18 cellular contexts compared by ENCODE assay signal in the genomic region with DNA sequence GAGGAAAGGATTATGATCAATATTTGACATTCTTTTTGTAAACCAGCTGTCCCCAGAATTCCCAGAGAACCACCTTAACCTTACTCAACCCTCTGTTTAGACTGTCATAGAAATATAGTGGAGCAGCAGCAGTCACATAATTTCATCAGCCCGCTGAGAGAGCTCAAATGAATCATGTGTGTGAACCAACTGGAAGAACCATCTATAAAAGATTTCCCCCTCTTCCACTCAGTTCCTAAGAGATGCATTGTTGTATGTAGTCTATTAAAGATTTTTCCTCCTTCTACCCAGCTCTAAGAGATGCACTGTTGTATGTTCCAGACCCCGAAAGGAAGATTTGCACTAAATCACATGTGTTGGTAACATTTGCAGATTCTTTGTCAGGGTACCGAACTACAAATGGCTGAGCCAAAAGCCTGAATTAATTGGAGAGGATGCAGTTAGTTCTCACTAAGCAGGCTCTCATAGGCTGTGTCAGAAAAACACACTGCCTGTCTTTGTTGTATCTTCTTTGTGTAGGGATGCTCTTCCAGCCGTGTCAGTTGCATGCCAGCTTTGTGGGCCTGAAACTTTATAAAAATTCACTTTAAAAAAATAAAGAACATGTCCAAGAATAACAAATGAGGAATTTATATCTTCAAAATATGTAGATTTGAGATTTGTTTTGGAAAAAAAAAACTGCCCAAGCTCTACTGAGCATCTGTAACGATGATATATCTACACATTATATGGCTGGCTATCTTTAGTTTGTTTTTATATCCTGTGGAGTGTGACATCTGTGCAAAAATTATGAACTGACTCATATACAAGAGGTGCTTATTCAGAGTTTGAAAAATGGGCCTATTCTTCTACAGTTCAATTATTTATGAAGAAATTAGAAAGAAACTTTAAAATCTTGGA.
DNase-seq lines count a peak whose midpoint lies in the region; TF ChIP-seq lines count a peak whose summit lies in the region.
"Had no signal": no experiment of that assay in that cellular context is flagged by ENCODE, and none has a peak within 500 bp of the region (broad histone marks: within the 10 kb centered on the region; RNA-seq: fewer than 3 reads in every experiment).

No MANE protein-coding gene starts in this region.

- H2AK5ac ChIP-seq in mesenchymal stem cell (ENCODE audit: low read length, severe bottlenecking): peak overlapping the region; percentile 19

- no peak overlapping the region for H2BK120ac ChIP-seq in mesenchymal stem cell (ENCODE audit: low read depth, low read length)

- H3K27ac Mint-ChIP-seq in progenitor cell of endocrine pancreas: no peak overlapping the region
- H3K27ac Mint-ChIP-seq: immature natural killer cell; T-helper 1 cell treated with Interleukin-12 subunit alpha and Interleukin-12 subunit beta and Interleukin-4 antibody, amounts not matched to agents 30 μg/mL and 1 μg/mL, for 36 hours had no signal

- no peak overlapping the region for H3K18ac ChIP-seq in mesenchymal stem cell (ENCODE audit: low read depth in 1 of 2, low read length in 2 of 2)

- H2BK5ac ChIP-seq in mesenchymal stem cell (ENCODE audit: low read depth, low read length, poor library complexity, severe bottlenecking): peak overlapping the region; percentile 84

- H3K79me1 ChIP-seq in mesenchymal stem cell (replicated peaks; ENCODE audit: low read length, poor library complexity, severe bottlenecking): no peaks in the 10 kb centered on the region

- H2BK12ac ChIP-seq in mesenchymal stem cell (ENCODE audit: low read length in 2 of 2): peak overlapping the region in 1 of 2 experiments; percentile 63

- H3K4me2 ChIP-seq in mesenchymal stem cell (ENCODE audit: low read length, poor library complexity, severe bottlenecking): no peak overlapping the region

- WGBS in mesenchymal stem cell: 88% methylated on average over 3 of the region's 5 CpGs

- no peaks in the 10 kb centered on the region for H3K27me3 ChIP-seq in mesenchymal stem cell (ENCODE audit: control insufficient read depth in 1 of 2, insufficient read depth in 1 of 2, low read length in 2 of 2)
- H3K27me3 ChIP-seq: BE2C, gastrocnemius medialis, pancreas had no signal

- no peaks in the 10 kb centered on the region for H3K36me3 ChIP-seq in mesenchymal stem cell (ENCODE audit: control insufficient read depth in 1 of 2, insufficient read depth in 2 of 2, low read depth in 1 of 2, low read length in 2 of 2)
- H3K36me3 ChIP-seq: BE2C, gastrocnemius medialis, pancreas had no signal

- DNase-seq in EH (ENCODE audit: low read depth) (peak; percentile 61), NCI-H446 treated with DMSO at 0.1 percent for 48 hours (lab: John Stamatoyannopoulos, UW) (peak; percentile 64), cerebellum (ENCODE audit: low spot score) (peak; percentile 6), mesenchymal stem cell (no peak), SKM-1 treated with dmso at 0.1 percent for 144 hours (lab: John Stamatoyannopoulos, UW; ENCODE audit: unreplicated experiment) (no peak), progenitor cell of endocrine pancreas (ENCODE audit: low spot score, unreplicated experiment) (no peak), NCI-H187 (lab: John Stamatoyannopoulos, UW) (no peak)
- no peak for DNase-seq in activated effector memory CD4-positive, alpha-beta T cell treated with anti-CD3 and anti-CD28 coated beads, Interleukin-2, amount 50 U/mL, for 16 hours
- DNase-seq: activated CD4-positive, CD25-positive, alpha-beta regulatory T cell treated with anti-CD3 and anti-CD28 coated beads, Interleukin-2, amount 50 U/mL, for 72 hours; activated CD8-positive, alpha-beta memory T cell treated with anti-CD3 and anti-CD28 coated beads, Interleukin-2, amount 50 U/mL, for 4 hours; activated naive CD4-positive, alpha-beta T cell treated with Interleukin-2 at 50 U/mL for 16 hours; BE2C; gastrocnemius medialis; immature natural killer cell; NCI-H1048; pancreas had no signal

- H4K8ac ChIP-seq in mesenchymal stem cell (ENCODE audit: low read length): no peak overlapping the region

- H3K4ac ChIP-seq in mesenchymal stem cell (ENCODE audit: low read depth in 1 of 2, low read length in 2 of 2): no peak overlapping the region

- H3K36me3 Mint-ChIP-seq in progenitor cell of endocrine pancreas (ENCODE audit: insufficient read depth): no peaks in the 10 kb centered on the region
- H3K36me3 Mint-ChIP-seq: immature natural killer cell had no signal

- no peaks in the 10 kb centered on the region for H3K4me1 Mint-ChIP-seq in progenitor cell of endocrine pancreas (ENCODE audit: low read depth)
- H3K4me1 Mint-ChIP-seq: immature natural killer cell had no signal

- TF ChIP-seq CTCF in progenitor cell of endocrine pancreas (IDR thresholded peaks at IDR 0.05; ENCODE audit: unreplicated experiment): no peak

- H2BK15ac ChIP-seq in mesenchymal stem cell (ENCODE audit: low read depth, poor library complexity, severe bottlenecking): no peak overlapping the region

- H3K9me3 Mint-ChIP-seq in progenitor cell of endocrine pancreas (ENCODE audit: low read depth): no peaks in the 10 kb centered on the region
- H3K9me3 Mint-ChIP-seq: T-helper 1 cell treated with Interleukin-12 subunit alpha and Interleukin-12 subunit beta and Interleukin-4 antibody, amounts not matched to agents 30 μg/mL and 1 μg/mL, for 36 hours had no signal

- peaks cover 4% of the 10 kb centered on the region for H3K4me1 ChIP-seq in mesenchymal stem cell (ENCODE audit: control insufficient read depth, insufficient read depth, low read depth, low read length)
- H3K4me1 ChIP-seq: gastrocnemius medialis, pancreas had no signal

- no peaks in the 10 kb centered on the region for H3K9me3 ChIP-seq in mesenchymal stem cell (ENCODE audit: control insufficient read depth, low read length)
- H3K9me3 ChIP-seq: BE2C, gastrocnemius medialis, pancreas had no signal

- no peak overlapping the region for H4K91ac ChIP-seq in mesenchymal stem cell (ENCODE audit: low read length)

- H3K9ac ChIP-seq in mesenchymal stem cell (ENCODE audit: low read length): no peak overlapping the region

- peak overlapping the region; percentile 93 for H3K27ac ChIP-seq in mesenchymal stem cell (ENCODE audit: low read length, poor library complexity, severe bottlenecking)
- H3K27ac ChIP-seq: gastrocnemius medialis, pancreas, RWPE1 had no signal

- no peak overlapping the region for H3K14ac ChIP-seq in mesenchymal stem cell (ENCODE audit: low read length in 2 of 2)

- H3K27me3 Mint-ChIP-seq in progenitor cell of endocrine pancreas: no peaks in the 10 kb centered on the region

- H2AFZ ChIP-seq in mesenchymal stem cell (ENCODE audit: low read depth, low read length): no peak overlapping the region

- no peak overlapping the region for H3K4me3 ChIP-seq in mesenchymal stem cell (ENCODE audit: insufficient read depth in 1 of 2, low read depth in 1 of 2, low read length in 2 of 2)
- H3K4me3 ChIP-seq: gastrocnemius medialis, pancreas had no signal

- no peak overlapping the region for H3K23ac ChIP-seq in mesenchymal stem cell (ENCODE audit: low read length in 2 of 2)

- no peak overlapping the region for H3K4me3 Mint-ChIP-seq in progenitor cell of endocrine pancreas (ENCODE audit: low read depth)
- H3K4me3 Mint-ChIP-seq: immature natural killer cell; T-helper 1 cell treated with Interleukin-12 subunit alpha and Interleukin-12 subunit beta and Interleukin-4 antibody, amounts not matched to agents 30 μg/mL and 1 μg/mL, for 36 hours had no signal

Comparison
In these comparisons a context has a peak if more than half of its experiments do, and no peak if none do; other contexts are left out.
1. DNase-seq: peak in EH (single experiment), NCI-H446 treated with DMSO at 0.1 percent for 48 hours (single experiment) and cerebellum (single experiment); none in mesenchymal stem cell (single experiment), activated effector memory CD4-positive, alpha-beta T cell treated with anti-CD3 and anti-CD28 coated beads, Interleukin-2, amount 50 U/mL, for 16 hours (single experiment), SKM-1 treated with dmso at 0.1 percent for 144 hours (single experiment), progenitor cell of endocrine pancreas (single experiment) and NCI-H187 (0 of 2).